Comparison of ENCODE assay signal across 29 cellular contexts in genomic region chr10:113613427-113613826, GRCh38. TPM values are rescaled to one million over a fixed set of nuclear protein-coding genes. Genes with fewer than 3 reads are reported as not detected.
"Had no signal": no experiment of that assay in that cellular context is flagged by ENCODE, and none has a peak within 500 bp of the region (broad histone marks: within the 10 kb centered on the region; RNA-seq: fewer than 3 reads in every experiment).

No MANE protein-coding gene starts in this region.

- H3K36me3 ChIP-seq: lower lobe of right lung, right lobe of liver, stomach, suprapubic skin, thoracic aorta, tibial artery, upper lobe of right lung had no signal

- H2AFZ ChIP-seq: hepatocyte, parathyroid adenoma had no signal

- H3K36me3 Mint-ChIP-seq: naive thymus-derived CD8-positive, alpha-beta T cell; stimulated activated naive B cell treated with anti-CD40 and anti-IgM and Interleukin-4, amounts not matched to agents 10 μg/mL and 1 μg/mL and 100 μg/mL, for 72 hours had no signal

- H3K79me2 ChIP-seq: hepatocyte, parathyroid adenoma had no signal

- H3K9me3 Mint-ChIP-seq: naive thymus-derived CD8-positive, alpha-beta T cell; nephron; neural crest cell; stimulated activated naive B cell treated with anti-CD40 and anti-IgM and Interleukin-4, amounts not matched to agents 10 μg/mL and 1 μg/mL and 100 μg/mL, for 72 hours had no signal

- H3K27me3 ChIP-seq: right atrium auricular region, right lobe of liver had no signal

- H3K4me3 Mint-ChIP-seq: naive thymus-derived CD8-positive, alpha-beta T cell; nephron; stimulated activated naive B cell treated with anti-CD40 and anti-IgM and Interleukin-4, amounts not matched to agents 10 μg/mL and 1 μg/mL and 100 μg/mL, for 72 hours had no signal

- H3K4me1 Mint-ChIP-seq: naive thymus-derived CD8-positive, alpha-beta T cell; nephron; stimulated activated naive B cell treated with anti-CD40 and anti-IgM and Interleukin-4, amounts not matched to agents 10 μg/mL and 1 μg/mL and 100 μg/mL, for 72 hours had no signal

- H3K27ac ChIP-seq: hepatocyte, lower lobe of right lung, parathyroid adenoma, right atrium auricular region, right lobe of liver, skin epidermis, stomach, suprapubic skin, thoracic aorta, tibial artery, upper lobe of right lung had no signal

- H3K4me3 ChIP-seq: hepatocyte, lower lobe of right lung, right atrium auricular region, right lobe of liver, skin epidermis, stomach, suprapubic skin, thoracic aorta, tibial artery, upper lobe of right lung had no signal

- H3K4me1 ChIP-seq: lower lobe of right lung, parathyroid adenoma, suprapubic skin, upper lobe of right lung had no signal

- H3K9me3 ChIP-seq: lower lobe of right lung, right atrium auricular region, right lobe of liver, stomach, suprapubic skin, thoracic aorta, tibial artery, upper lobe of right lung had no signal

- H3K4me2 ChIP-seq: hepatocyte had no signal

- H3K9ac ChIP-seq: parathyroid adenoma had no signal

- DNase-seq: islet precursor cell; lower lobe of right lung; mammary epithelial cell; mesenchymal stem cell; naive thymus-derived CD8-positive, alpha-beta T cell; right lobe of liver; stimulated activated CD4-positive, alpha-beta T cell treated with anti-CD3 and anti-CD28 coated beads, Interleukin-12 subunit alpha, Interleukin-12 subunit beta, amount 100 ng/mL, for 4 hours; stimulated activated CD4-positive, alpha-beta T cell treated with anti-CD3 and anti-CD28 coated beads, Interleukin-15, amount 100 ng/mL, for 24 hours; stimulated activated CD4-positive, alpha-beta T cell treated with anti-CD3 and anti-CD28 coated beads, Interleukin-2, amount 100 ng/mL, for 24 hours; stimulated activated CD4-positive, alpha-beta T cell treated with anti-CD3 and anti-CD28 coated beads, Interleukin-4, amount 100 ng/mL, for 1 hour; stimulated activated naive B cell treated with anti-CD40 and anti-IgM and Interleukin-4, amounts not matched to agents 10 μg/mL and 1 μg/mL and 100 μg/mL, for 72 hours; stimulated activated naive CD8-positive, alpha-beta T cell treated with anti-CD3 and anti-CD28 coated beads, Interleukin-15, Interleukin-2, amounts not matched to agents 100 U/mL and 50 U/mL, for 24 hours; stomach; tibial artery; trophoblast cell; upper lobe of right lung had no signal

- H3K27ac Mint-ChIP-seq: naive thymus-derived CD8-positive, alpha-beta T cell; nephron; stimulated activated naive B cell treated with anti-CD40 and anti-IgM and Interleukin-4, amounts not matched to agents 10 μg/mL and 1 μg/mL and 100 μg/mL, for 72 hours had no signal

- ATAC-seq: left lobe of liver; lower lobe of right lung; naive thymus-derived CD8-positive, alpha-beta T cell; right lobe of liver; stimulated activated naive B cell treated with anti-CD40 and anti-IgM and Interleukin-4, amounts not matched to agents 10 μg/mL and 1 μg/mL and 100 μg/mL, for 72 hours; stimulated activated naive CD8-positive, alpha-beta T cell treated with anti-CD3 and anti-CD28 coated beads, Interleukin-15, Interleukin-2, amounts not matched to agents 100 U/mL and 50 U/mL, for 24 hours; upper lobe of right lung had no signal

RNA-seq across cellular contexts. Expression of gene NRAP, which starts 50.4 kb away (rescaled TPM):
- total RNA-seq: hepatocyte; kidney epithelial cell; lower lobe of right lung; mammary epithelial cell; mucosa of gallbladder; naive thymus-derived CD8-positive, alpha-beta T cell; neural crest cell; osteocyte; pulmonary artery endothelial cell; thoracic aorta had no signal
